ENCODE assay signal across 33 cellular contexts in genomic region chrY:12525206-12525760, GRCh38.
"Had no signal": no experiment of that assay in that cellular context is flagged by ENCODE, and none has a peak within 500 bp of the region (broad histone marks: within the 10 kb centered on the region; RNA-seq: fewer than 3 reads in every experiment).

No MANE protein-coding gene starts in this region.

- H3K9me3 Mint-ChIP-seq: activated CD4-positive, alpha-beta memory T cell treated with anti-CD3 and anti-CD28 coated beads for 36 hours; activated CD4-positive, alpha-beta T cell treated with anti-CD3 and anti-CD28 coated beads, Interleukin-2, amount 10 ng/mL, durations not matched to agents 24 days and 14 days; activated T-cell treated with anti-CD3 and anti-CD28 coated beads, Interleukin-2, amount 50 U/mL, for 4 hours; nephron; stimulated activated memory B cell treated with anti-CD40 and anti-IgM and Interleukin-4, amounts not matched to agents 10 μg/mL and 1 μg/mL and 100 μg/mL, for 72 hours; type B pancreatic cell had no signal

- H3K4me3 Mint-ChIP-seq: activated CD4-positive, alpha-beta memory T cell treated with anti-CD3 and anti-CD28 coated beads for 36 hours; activated CD4-positive, alpha-beta T cell treated with anti-CD3 and anti-CD28 coated beads, Interleukin-2, amount 10 ng/mL, durations not matched to agents 24 days and 14 days; activated naive CD8-positive, alpha-beta T cell treated with anti-CD3 and anti-CD28 coated beads for 36 hours; activated T-cell treated with anti-CD3 and anti-CD28 coated beads, Interleukin-2, amount 50 U/mL, for 4 hours; activated T-helper 17 cell treated with anti-CD3 and anti-CD28 coated beads, Interleukin-2, amount 50 U/mL, for 72 hours; nephron; stimulated activated memory B cell treated with anti-CD40 and anti-IgM and Interleukin-4, amounts not matched to agents 10 μg/mL and 1 μg/mL and 100 μg/mL, for 72 hours; stimulated activated naive CD8-positive, alpha-beta T cell treated with anti-CD3 and anti-CD28 coated beads, Interleukin-15, amount 100 ng/mL, for 72 hours; T-helper 17 cell; type B pancreatic cell had no signal

- DNase-seq: activated CD4-positive, alpha-beta memory T cell treated with anti-CD3 and anti-CD28 coated beads for 36 hours; activated CD4-positive, alpha-beta T cell treated with anti-CD3 and anti-CD28 coated beads, Interleukin-2, amount 10 ng/mL, durations not matched to agents 24 days and 14 days; activated CD4-positive, CD25-positive, alpha-beta regulatory T cell treated with anti-CD3 and anti-CD28 coated beads, Interleukin-2, amount 50 U/mL, for 72 hours; activated CD8-positive, alpha-beta memory T cell treated with anti-CD3 and anti-CD28 coated beads, Interleukin-2, amount 50 U/mL, for 48 hours; activated gamma-delta T cell treated with Interleukin-2 at 50 U/mL for 16 hours; activated naive CD8-positive, alpha-beta T cell treated with anti-CD3 and anti-CD28 coated beads for 36 hours; activated T-cell treated with anti-CD3 and anti-CD28 coated beads, Interleukin-2, amount 50 U/mL, for 4 hours; adrenal gland; brain microvascular endothelial cell; cortex of kidney; foreskin melanocyte; heart right ventricle; kidney glomerular epithelial cell; left lung; mesendoderm; retina; stimulated activated CD4-positive, alpha-beta T cell treated with anti-CD3 and anti-CD28 coated beads, Interleukin-1b, Interleukin-23, amount 100 ng/mL, for 48 hours; stimulated activated CD4-positive, alpha-beta T cell treated with anti-CD3 and anti-CD28 coated beads, Interleukin-4, amount 100 ng/mL, for 4 hours; stimulated activated CD8-positive, alpha-beta memory T cell treated with anti-CD3 and anti-CD28 coated beads, Interleukin-4, amount 100 ng/mL, for 48 hours; stimulated activated naive CD8-positive, alpha-beta T cell treated with anti-CD3 and anti-CD28 coated beads, Interleukin-15, amount 100 ng/mL, for 72 hours; substantia nigra; T-helper 17 cell; T1000; WERI-Rb-1 had no signal

- H3K36me3 Mint-ChIP-seq: activated CD4-positive, alpha-beta memory T cell treated with anti-CD3 and anti-CD28 coated beads for 36 hours; activated naive CD8-positive, alpha-beta T cell treated with anti-CD3 and anti-CD28 coated beads for 36 hours; stimulated activated memory B cell treated with anti-CD40 and anti-IgM and Interleukin-4, amounts not matched to agents 10 μg/mL and 1 μg/mL and 100 μg/mL, for 72 hours; type B pancreatic cell had no signal

- H3K27me3 Mint-ChIP-seq: activated CD4-positive, alpha-beta memory T cell treated with anti-CD3 and anti-CD28 coated beads for 36 hours; activated CD4-positive, alpha-beta T cell treated with anti-CD3 and anti-CD28 coated beads, Interleukin-2, amount 10 ng/mL, durations not matched to agents 24 days and 14 days; activated naive CD8-positive, alpha-beta T cell treated with anti-CD3 and anti-CD28 coated beads for 36 hours; activated T-helper 17 cell treated with anti-CD3 and anti-CD28 coated beads, Interleukin-2, amount 50 U/mL, for 72 hours; stimulated activated naive CD8-positive, alpha-beta T cell treated with anti-CD3 and anti-CD28 coated beads, Interleukin-15, amount 100 ng/mL, for 72 hours; T-helper 17 cell; type B pancreatic cell had no signal

- H3K27ac Mint-ChIP-seq: activated CD4-positive, alpha-beta memory T cell treated with anti-CD3 and anti-CD28 coated beads for 36 hours; activated CD4-positive, alpha-beta T cell treated with anti-CD3 and anti-CD28 coated beads, Interleukin-2, amount 10 ng/mL, durations not matched to agents 24 days and 14 days; activated naive CD8-positive, alpha-beta T cell treated with anti-CD3 and anti-CD28 coated beads for 36 hours; activated T-helper 17 cell treated with anti-CD3 and anti-CD28 coated beads, Interleukin-2, amount 50 U/mL, for 72 hours; nephron; stimulated activated memory B cell treated with anti-CD40 and anti-IgM and Interleukin-4, amounts not matched to agents 10 μg/mL and 1 μg/mL and 100 μg/mL, for 72 hours; stimulated activated naive CD8-positive, alpha-beta T cell treated with anti-CD3 and anti-CD28 coated beads, Interleukin-15, amount 100 ng/mL, for 72 hours; T-helper 17 cell; type B pancreatic cell had no signal

- H3K4me1 Mint-ChIP-seq: activated CD4-positive, alpha-beta T cell treated with anti-CD3 and anti-CD28 coated beads, Interleukin-2, amount 10 ng/mL, durations not matched to agents 24 days and 14 days; activated T-helper 17 cell treated with anti-CD3 and anti-CD28 coated beads, Interleukin-2, amount 50 U/mL, for 72 hours; nephron; stimulated activated memory B cell treated with anti-CD40 and anti-IgM and Interleukin-4, amounts not matched to agents 10 μg/mL and 1 μg/mL and 100 μg/mL, for 72 hours; T-helper 17 cell had no signal

- H3K4me3 ChIP-seq: adrenal gland, heart right ventricle, left lung, lung, prostate gland, smooth muscle cell, vagina had no signal

- ATAC-seq: activated T-cell treated with anti-CD3 and anti-CD28 coated beads, Interleukin-2, amount 50 U/mL, for 4 hours; activated T-helper 17 cell treated with anti-CD3 and anti-CD28 coated beads, Interleukin-2, amount 50 U/mL, for 72 hours; heart right ventricle; left lung; sciatic nerve; stimulated activated memory B cell treated with anti-CD40 and anti-IgM and Interleukin-4, amounts not matched to agents 10 μg/mL and 1 μg/mL and 100 μg/mL, for 72 hours; stimulated activated naive CD8-positive, alpha-beta T cell treated with anti-CD3 and anti-CD28 coated beads, Interleukin-15, amount 100 ng/mL, for 72 hours; T-helper 17 cell had no signal
